ENCODE assay signal across 8 cellular contexts in genomic region chr16:32038783-32039496, GRCh38.
DNase-seq lines count a peak whose midpoint lies in the region; ATAC-seq, FAIRE-seq and TF ChIP-seq lines count a peak whose summit lies in the region.
"Not testable (repeated sequence)": the region's sequence is repeated elsewhere in the genome, so short reads cannot be mapped to it uniquely, and the experiment has no call there.

No MANE protein-coding gene starts in this region.

- not testable (repeated sequence) for H3K27ac Mint-ChIP-seq in GM23338; activated CD8-positive, alpha-beta T cell treated with anti-CD3 and anti-CD28 coated beads, Interleukin-2, amount 10 ng/mL, durations not matched to agents 7 days and 5 days; activated naive CD8-positive, alpha-beta T cell treated with anti-CD3 and anti-CD28 coated beads for 36 hours; stimulated activated effector memory CD8-positive, alpha-beta T cell treated with anti-CD3 and anti-CD28 coated beads, Interleukin-12 subunit alpha, Interleukin-12 subunit beta, amount 100 ng/mL, for 72 hours

- H3K9me3 ChIP-seq in HepG2 (ENCODE audit: low read length) = not testable (repeated sequence)

- intact Hi-C loops in HepG2 (cut with micrococcal nuclease; ENCODE audit: unreplicated experiment) = not testable (repeated sequence)

- CTCF ChIA-PET in activated CD8-positive, alpha-beta T cell treated with anti-CD3 and anti-CD28 coated beads, Interleukin-2, amount 10 ng/mL, durations not matched to agents 7 days and 5 days (lab: Charles Lee); HepG2 (lab: Yijun Ruan, JAX; ENCODE audit: low intra/inter-chr PET ratio, low total read pairs): not testable (repeated sequence)

- not testable (repeated sequence) for H3K36me3 ChIP-seq in GM23338 (ENCODE audit: insufficient read depth); HepG2 (replicated peaks in 1 of 2; ENCODE audit: control insufficient read depth in 1 of 2, insufficient read depth in 2 of 2, low read length in 2 of 2)

- not testable (repeated sequence) for TF ChIP-seq EP300 in HepG2 (IDR thresholded peaks at IDR 0.05; ENCODE audit: low read depth in 2 of 2, low read length in 2 of 2); HepG2 (CRISPR knock-in tag; IDR thresholded peaks at IDR 0.05; ENCODE audit: borderline replicate concordance)

- H3K79me2 ChIP-seq in GM23338 (replicated peaks; ENCODE audit: insufficient read depth); HepG2 (ENCODE audit: insufficient read depth, low read length): not testable (repeated sequence)

- TF ChIP-seq CTCF in GM23338 (conservative IDR thresholded peaks at IDR 0.05; ENCODE audit: low read depth in 2 of 2) = 0 out of 4 replicates have a peak, but pooled peaks of 1 of the 2 experiments have one; percentile 7
- TF ChIP-seq CTCF in HepG2 (CRISPR knock-in tag; IDR thresholded peaks at IDR 0.05) = peak; percentile 54

- FAIRE-seq in HepG2 (lab: Jason Lieb, UNC) = not testable (repeated sequence)

- not testable (repeated sequence) for H2AFZ ChIP-seq in GM23338; HepG2 (ENCODE audit: low read length)

- not testable (repeated sequence) for H3K9ac ChIP-seq in HepG2 (ENCODE audit: insufficient read depth, low read depth, low read length)

- in situ Hi-C loops in HepG2 (cut with HindIII; ENCODE audit: extremely low pct_ligation_motif_present, low pct_unique_long_range_greater_than_20kb) = not testable (repeated sequence)

- H3K27me3 Mint-ChIP-seq in GM23338 (ENCODE audit: insufficient read depth, low read depth, poor library complexity); activated CD8-positive, alpha-beta T cell treated with anti-CD3 and anti-CD28 coated beads, Interleukin-2, amount 10 ng/mL, durations not matched to agents 7 days and 5 days (ENCODE audit: low read depth); activated naive CD8-positive, alpha-beta T cell treated with anti-CD3 and anti-CD28 coated beads for 36 hours: not testable (repeated sequence)

- H3K36me3 Mint-ChIP-seq in GM23338 (ENCODE audit: low read depth); activated CD8-positive, alpha-beta T cell treated with anti-CD3 and anti-CD28 coated beads, Interleukin-2, amount 10 ng/mL, durations not matched to agents 7 days and 5 days (ENCODE audit: low read depth); activated naive CD8-positive, alpha-beta T cell treated with anti-CD3 and anti-CD28 coated beads for 36 hours; stimulated activated effector memory CD8-positive, alpha-beta T cell treated with anti-CD3 and anti-CD28 coated beads, Interleukin-12 subunit alpha, Interleukin-12 subunit beta, amount 100 ng/mL, for 72 hours: not testable (repeated sequence)

- not testable (repeated sequence) for H3K9me2 ChIP-seq in GM23338 (ENCODE audit: insufficient read depth)

- not testable (repeated sequence) for ATAC-seq in GM23338; activated CD8-positive, alpha-beta T cell treated with anti-CD3 and anti-CD28 coated beads, Interleukin-2, amount 10 ng/mL, durations not matched to agents 7 days and 5 days
- ATAC-seq in HepG2 = peak; percentile 36; the same call in 2 of the 3 replicates
- ATAC-seq in stimulated activated effector memory CD8-positive, alpha-beta T cell treated with anti-CD3 and anti-CD28 coated beads, Interleukin-12 subunit alpha, Interleukin-12 subunit beta, amount 100 ng/mL, for 72 hours = peak; percentile 11

- POLR2A ChIA-PET in activated CD8-positive, alpha-beta T cell treated with anti-CD3 and anti-CD28 coated beads, Interleukin-2, amount 10 ng/mL, durations not matched to agents 7 days and 5 days (lab: Charles Lee); HepG2 (lab: Yijun Ruan, JAX): not testable (repeated sequence)

- 62% methylated on average over 5 of the region's 10 CpGs for WGBS in HepG2 (ENCODE audit: low lambda C conversion rate)

- H3K27me3 ChIP-seq in GM23338 (ENCODE audit: insufficient read depth); HepG2 (ENCODE audit: control insufficient read depth in 1 of 2, insufficient read depth in 2 of 2, low read length in 2 of 2): not testable (repeated sequence)

- H3K27ac ChIP-seq in GM23338 (ENCODE audit: low read depth); HepG2 (ENCODE audit: extremely low read length, insufficient read depth, low read length): not testable (repeated sequence)

- H3K9me3 Mint-ChIP-seq in GM23338; activated CD8-positive, alpha-beta T cell treated with anti-CD3 and anti-CD28 coated beads, Interleukin-2, amount 10 ng/mL, durations not matched to agents 7 days and 5 days (ENCODE audit: insufficient read depth); activated naive CD8-positive, alpha-beta T cell treated with anti-CD3 and anti-CD28 coated beads for 36 hours; stimulated activated effector memory CD8-positive, alpha-beta T cell treated with anti-CD3 and anti-CD28 coated beads, Interleukin-12 subunit alpha, Interleukin-12 subunit beta, amount 100 ng/mL, for 72 hours: not testable (repeated sequence)

- TF ChIP-seq POLR2A in HepG2 (IDR thresholded peaks at IDR 0.05; ENCODE audit: insufficient read depth in 1 of 2, low read depth in 2 of 2, low read length in 2 of 2) = not testable (repeated sequence)

- H4K20me1 ChIP-seq in GM23338 (replicated peaks; ENCODE audit: insufficient read depth); HepG2 (ENCODE audit: insufficient read depth, low read length): not testable (repeated sequence)

- H3K4me2 ChIP-seq in GM23338; HepG2 (ENCODE audit: low read depth, low read length): not testable (repeated sequence)

- H3K4me1 Mint-ChIP-seq in GM23338; activated CD8-positive, alpha-beta T cell treated with anti-CD3 and anti-CD28 coated beads, Interleukin-2, amount 10 ng/mL, durations not matched to agents 7 days and 5 days (ENCODE audit: low read depth); activated naive CD8-positive, alpha-beta T cell treated with anti-CD3 and anti-CD28 coated beads for 36 hours; stimulated activated effector memory CD8-positive, alpha-beta T cell treated with anti-CD3 and anti-CD28 coated beads, Interleukin-12 subunit alpha, Interleukin-12 subunit beta, amount 100 ng/mL, for 72 hours: not testable (repeated sequence)

- H3K4me1 ChIP-seq in GM23338 (ENCODE audit: insufficient read depth); HepG2 (ENCODE audit: insufficient read depth, low read length): not testable (repeated sequence)

- H3K4me3 ChIP-seq in GM23338; HepG2 (replicated peaks in 1 of 3; ENCODE audit: insufficient read depth in 1 of 3, low read depth in 2 of 3, low read length in 3 of 3): not testable (repeated sequence)

- TF ChIP-seq RAD21 in HepG2 (CRISPR knock-in tag; IDR thresholded peaks at IDR 0.05) = not testable (repeated sequence)

- H3K4me3 Mint-ChIP-seq in GM23338; activated CD8-positive, alpha-beta T cell treated with anti-CD3 and anti-CD28 coated beads, Interleukin-2, amount 10 ng/mL, durations not matched to agents 7 days and 5 days; activated naive CD8-positive, alpha-beta T cell treated with anti-CD3 and anti-CD28 coated beads for 36 hours; stimulated activated effector memory CD8-positive, alpha-beta T cell treated with anti-CD3 and anti-CD28 coated beads, Interleukin-12 subunit alpha, Interleukin-12 subunit beta, amount 100 ng/mL, for 72 hours: not testable (repeated sequence)

- not testable (repeated sequence) for BruUV-seq in HepG2 (replicated peaks; lab: Mats Ljungman, UMichigan)

- DNase-seq in DMS 273 (lab: John Stamatoyannopoulos, UW; ENCODE audit: unreplicated experiment) = peak; percentile 4
- DNase-seq in GM23338 (ENCODE audit: low spot score) = peak; percentile 0
- DNase-seq in NCI-H146 (lab: John Stamatoyannopoulos, UW) = peak; percentile 6
- peak; percentile 1 for DNase-seq in T-helper 9 cell
- peak; percentile 28 for DNase-seq in activated CD8-positive, alpha-beta T cell treated with anti-CD3 and anti-CD28 coated beads, Interleukin-2, amount 10 ng/mL, durations not matched to agents 7 days and 5 days
- DNase-seq in activated naive CD8-positive, alpha-beta T cell treated with anti-CD3 and anti-CD28 coated beads for 36 hours = peak; percentile 14
- peak; percentile 4 for DNase-seq in HepG2 (ENCODE audit: low spot score)
- peak in 1 of 2 donors; percentile 54 for DNase-seq in stimulated activated effector memory CD8-positive, alpha-beta T cell treated with anti-CD3 and anti-CD28 coated beads, Interleukin-12 subunit alpha, Interleukin-12 subunit beta, amount 100 ng/mL, for 72 hours (ENCODE audit: low spot score in 2 of 2)

- not testable (repeated sequence) for H3F3A ChIP-seq in GM23338 (replicated peaks; ENCODE audit: low read depth)
